8 cellular contexts compared by ENCODE assay signal in genomic region chr17:60139438-60140285, GRCh38. TPM values are rescaled to one million over a fixed set of nuclear protein-coding genes. Genes with fewer than 3 reads are reported as not detected.
DNase-seq lines count a peak whose midpoint lies in the region; ATAC-seq and TF ChIP-seq lines count a peak whose summit lies in the region.

No MANE protein-coding gene starts in this region.

- H3K4me1 ChIP-seq in neural progenitor cell: peaks cover 40% of the 10 kb centered on the region

- peaks cover 24% of the 10 kb centered on the region for H4K20me1 ChIP-seq in neural progenitor cell (ENCODE audit: low read depth)

- peak; percentile 70 for TF ChIP-seq CTCF in fibroblast of pulmonary artery (IDR thresholded peaks at IDR 0.05; ENCODE audit: low read length, missing control alignments)
- TF ChIP-seq CTCF in neural progenitor cell (IDR thresholded peaks at IDR 0.05): peak; percentile 67

- DNase-seq in AG20443 (ENCODE audit: low spot score) (peak; percentile 91), LoVo (ENCODE audit: low spot score) (peak; percentile 57), fibroblast of pulmonary artery (ENCODE audit: low read depth) (peak; percentile 71), neural progenitor cell (ENCODE audit: low spot score) (peak; percentile 92), superior temporal gyrus (ENCODE audit: extremely low spot score) (peak; percentile 58), NCI-H748 (lab: John Stamatoyannopoulos, UW; ENCODE audit: unreplicated experiment) (no peak)
- DNase-seq in activated T-cell treated with anti-CD3 and anti-CD28 coated beads, Interleukin-2, amount 50 U/mL, for 24 hours: peak; percentile 77

- H3K27me3 Mint-ChIP-seq in activated T-cell treated with anti-CD3 and anti-CD28 coated beads, Interleukin-2, amount 50 U/mL, for 24 hours: peaks cover 74% of the 10 kb centered on the region
- H3K27me3 Mint-ChIP-seq in neural progenitor cell (ENCODE audit: insufficient read depth, low read depth): peaks cover 45% of the 10 kb centered on the region

- peaks cover 63% of the 10 kb centered on the region for H3K27me3 ChIP-seq in neural progenitor cell

- peaks cover 51% of the 10 kb centered on the region for H3F3A ChIP-seq in neural progenitor cell (ENCODE audit: low read depth)

- peaks cover 8% of the 10 kb centered on the region for H3K36me3 Mint-ChIP-seq in activated T-cell treated with anti-CD3 and anti-CD28 coated beads, Interleukin-2, amount 50 U/mL, for 24 hours (ENCODE audit: low read depth)
- H3K36me3 Mint-ChIP-seq in neural progenitor cell: no peaks in the 10 kb centered on the region

- peaks cover 4% of the 10 kb centered on the region for H3K9me3 Mint-ChIP-seq in activated T-cell treated with anti-CD3 and anti-CD28 coated beads, Interleukin-2, amount 50 U/mL, for 24 hours
- no peaks in the 10 kb centered on the region for H3K9me3 Mint-ChIP-seq in neural progenitor cell

- no peak overlapping the region for H3K9ac ChIP-seq in neural progenitor cell

- H3K4me3 Mint-ChIP-seq in activated T-cell treated with anti-CD3 and anti-CD28 coated beads, Interleukin-2, amount 50 U/mL, for 24 hours: no peak overlapping the region
- H3K4me3 Mint-ChIP-seq in neural progenitor cell: peak overlapping the region; percentile 67

- ATAC-seq in GM21390 (IDR thresholded peaks at IDR 0.05; ENCODE audit: unreplicated experiment): no peak

- peak overlapping the region; percentile 68 for H3K4me2 ChIP-seq in neural progenitor cell

- no peak overlapping the region for H3K27ac Mint-ChIP-seq in activated T-cell treated with anti-CD3 and anti-CD28 coated beads, Interleukin-2, amount 50 U/mL, for 24 hours
- H3K27ac Mint-ChIP-seq in neural progenitor cell: no peak overlapping the region

- H3K4me3 ChIP-seq in fibroblast of pulmonary artery (replicated peaks; ENCODE audit: low read depth, low read length): peak overlapping the region; percentile 22
- peak overlapping the region; percentile 24 for H3K4me3 ChIP-seq in neural progenitor cell

- H3K36me3 ChIP-seq in neural progenitor cell: no peaks in the 10 kb centered on the region

- H3K4me1 Mint-ChIP-seq in activated T-cell treated with anti-CD3 and anti-CD28 coated beads, Interleukin-2, amount 50 U/mL, for 24 hours (ENCODE audit: low read depth): peaks cover 40% of the 10 kb centered on the region
- H3K4me1 Mint-ChIP-seq in neural progenitor cell: peaks cover 39% of the 10 kb centered on the region

- no peak overlapping the region for H3K27ac ChIP-seq in neural progenitor cell

- H2AFZ ChIP-seq in neural progenitor cell (replicated peaks): no peak overlapping the region

- H3K9me3 ChIP-seq in neural progenitor cell (ENCODE audit: low read depth): no peaks in the 10 kb centered on the region

- H3K79me2 ChIP-seq in neural progenitor cell (ENCODE audit: low read depth): peaks cover under 1% of the 10 kb centered on the region

RNA-seq across cellular contexts. Expression of gene CA4, which starts 10.1 kb away (rescaled TPM):
- 14.1 TPM in 2 replicates for total RNA-seq in neural progenitor cell (ENCODE audit: low replicate concordance)
